36 cellular contexts compared by ENCODE assay signal in the genomic region with DNA sequence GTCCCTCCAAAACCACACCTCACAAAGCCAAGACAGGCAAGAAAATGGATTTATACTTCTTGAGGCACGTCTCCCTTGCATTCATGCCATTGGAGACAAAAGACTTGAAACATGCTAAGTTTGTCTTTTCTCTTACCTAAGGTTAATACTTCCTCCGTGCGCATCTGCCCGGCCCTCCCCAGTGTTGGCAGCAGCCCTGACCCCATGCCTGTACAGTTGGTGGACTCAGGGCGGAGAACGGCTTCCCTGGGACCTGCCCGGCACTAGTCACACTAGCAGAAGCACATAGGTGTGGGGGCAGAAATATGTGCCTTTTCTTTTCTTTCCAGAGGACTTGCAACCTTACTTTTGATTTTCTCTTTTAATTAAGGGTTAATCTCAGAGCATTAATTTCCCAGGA. TPM values are rescaled to one million over a fixed set of nuclear protein-coding genes. Genes with fewer than 3 reads are reported as not detected.
"Had no signal": no experiment of that assay in that cellular context is flagged by ENCODE, and none has a peak within 500 bp of the region (broad histone marks: within the 10 kb centered on the region; RNA-seq: fewer than 3 reads in every experiment).

No MANE protein-coding gene starts in this region.

- H3K9me3 ChIP-seq: MG63 had no signal

- H3K9ac ChIP-seq: KMS-11 had no signal

- H3K4me2 ChIP-seq: KMS-11 had no signal

- DNase-seq: Karpas-422, Kasumi-1, KG1, MG63, MM.1S, MV-4-11, NCI-H1092, NCI-H1092 treated with DMSO at 0.1 percent for 48 hours, NCI-H1105, NCI-H1105 treated with DMSO at 0.1 percent for 48 hours, NCI-H1417, NCI-H1417 treated with DMSO at 0.1 percent for 48 hours, NCI-H1436, NCI-H1436 treated with DMSO at 0.1 percent for 48 hours, NCI-H146, NCI-H1694, NCI-H1694 treated with DMSO at 0.1 percent for 48 hours, NCI-H187, NCI-H187 treated with DMSO at 0.1 percent for 48 hours, NCI-H1930, NCI-H2029, NCI-H2029 treated with DMSO at 0.1 percent for 48 hours, NCI-H2081, NCI-H2081 treated with DMSO at 0.1 percent for 48 hours, NCI-H2107, NCI-H2171, NCI-H2171 treated with DMSO at 0.1 percent for 48 hours, NCI-H2227 treated with DMSO at 0.1 percent for 48 hours, NCI-H226, NCI-H345, NCI-H446, NCI-H446 treated with DMSO at 0.1 percent for 48 hours, NCI-H510A, NCI-H510A treated with DMSO at 0.1 percent for 48 hours had no signal

- H3K4me3 ChIP-seq: MG63 had no signal

- H3K36me3 ChIP-seq: MG63 had no signal

- H3K27ac ChIP-seq: KMS-11 had no signal

RNA-seq across cellular contexts. Expression of gene FLI1, which starts 45.2 kb away (rescaled TPM):
- total RNA-seq: NCI-H460 had no signal
